In the genomic region with DNA sequence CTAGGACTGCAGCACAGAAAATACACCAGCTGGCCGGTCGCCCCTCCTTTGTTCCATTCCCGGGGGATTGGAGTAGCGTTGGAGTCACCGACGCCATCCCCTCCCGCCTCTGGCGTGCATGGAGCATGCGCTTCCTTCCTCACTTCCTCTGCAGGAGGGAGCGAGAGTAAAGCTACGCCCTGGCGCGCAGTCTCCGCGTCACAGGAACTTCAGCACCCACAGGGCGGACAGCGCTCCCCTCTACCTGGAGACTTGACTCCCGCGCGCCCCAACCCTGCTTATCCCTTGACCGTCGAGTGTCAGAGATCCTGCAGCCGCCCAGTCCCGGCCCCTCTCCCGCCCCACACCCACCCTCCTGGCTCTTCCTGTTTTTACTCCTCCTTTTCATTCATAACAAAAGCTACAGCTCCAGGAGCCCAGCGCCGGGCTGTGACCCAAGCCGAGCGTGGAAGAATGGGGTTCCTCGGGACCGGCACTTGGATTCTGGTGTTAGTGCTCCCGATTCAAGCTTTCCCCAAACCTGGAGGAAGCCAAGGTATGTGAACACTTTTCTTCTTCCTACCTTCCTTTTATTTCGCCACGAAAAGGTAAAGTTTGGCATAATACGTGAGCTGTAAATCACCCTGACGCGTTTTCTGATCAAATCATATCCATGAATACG, we compare ENCODE assay signal across 9 cellular contexts. TPM values are rescaled to one million over a fixed set of nuclear protein-coding genes. Genes with fewer than 3 reads are reported as not detected.
DNase-seq lines count a peak whose midpoint lies in the region; ATAC-seq and TF ChIP-seq lines count a peak whose summit lies in the region.
"Had no signal": no experiment of that assay in that cellular context is flagged by ENCODE, and none has a peak within 500 bp of the region (broad histone marks: within the 10 kb centered on the region; RNA-seq: fewer than 3 reads in every experiment).

Gene SCG3 (plus strand): TSS at position 201 of the 661 bp plus-strand sequence. CDS start 253 bp downstream, at position 454.

- no peaks in the 10 kb centered on the region for H3K9me3 ChIP-seq in smooth muscle cell (replicated peaks; ENCODE audit: low read depth)

- H3K36me3 ChIP-seq in GM06990 (ENCODE audit: control insufficient read depth, insufficient read depth, low read length) (no peaks in the 10 kb centered on the region), smooth muscle cell (ENCODE audit: low read depth) (no peaks in the 10 kb centered on the region)

- no peak within 1 kb of the TSS for H3K4me3 ChIP-seq in GM06990 (replicated peaks; ENCODE audit: low read depth, low read length)
- H3K4me3 ChIP-seq in smooth muscle cell, result no peak within 1 kb of the TSS

- H3K27ac ChIP-seq in smooth muscle cell (ENCODE audit: low read depth), result no peak within 1 kb of the TSS

- WGBS in smooth muscle cell (ENCODE audit: low lambda C conversion rate), result 2% methylated on average over 38 of the region's 38 CpGs

- no peaks in the 10 kb centered on the region for H4K20me1 ChIP-seq in smooth muscle cell (ENCODE audit: low read depth)

- DNase-seq in GM06990 (ENCODE audit: extremely low read depth, insufficient read length) (peak; percentile 51), NCI-H2029 treated with DMSO at 0.1 percent for 48 hours (lab: John Stamatoyannopoulos, UW) (peak; percentile 28), cerebellar cortex (ENCODE audit: low spot score) (peak; percentile 84), iris pigment epithelial cell (ENCODE audit: low read depth) (peak; percentile 71), smooth muscle cell (lab: John Stamatoyannopoulos, UW; ENCODE audit: unreplicated experiment) (peak; percentile 38)
- DNase-seq in activated CD4-positive, alpha-beta T cell treated with anti-CD3 and anti-CD28 coated beads for 24 hours (ENCODE audit: low read depth in 2 of 2), result peak; percentile 33 to 60

- no peaks in the 10 kb centered on the region for H3K79me2 ChIP-seq in smooth muscle cell (ENCODE audit: low read depth)

- ATAC-seq in HG02885 (IDR thresholded peaks at IDR 0.05; ENCODE audit: poor library complexity, unreplicated experiment) (no peak), GM19328 (IDR thresholded peaks at IDR 0.05; ENCODE audit: unreplicated experiment) (no peak)

- H3K4me1 ChIP-seq in smooth muscle cell (ENCODE audit: low read depth), result peaks cover 3% of the 10 kb centered on the region

- TF ChIP-seq CTCF in GM06990 (IDR thresholded peaks at IDR 0.05; ENCODE audit: insufficient read depth, low read length, poor library complexity, severe bottlenecking) (no peak), smooth muscle cell (IDR thresholded peaks at IDR 0.05; ENCODE audit: borderline replicate concordance, insufficient read depth, poor library complexity, severe bottlenecking) (no peak)

- H3K27me3 ChIP-seq in GM06990 (replicated peaks; ENCODE audit: control insufficient read depth, insufficient read depth, low read length) (no peaks in the 10 kb centered on the region), smooth muscle cell (ENCODE audit: low read depth) (peaks cover 29% of the 10 kb centered on the region)

- H3K9ac ChIP-seq in smooth muscle cell (ENCODE audit: low read depth), result no peak within 1 kb of the TSS

- H3F3A ChIP-seq in smooth muscle cell (ENCODE audit: low read depth), result no peaks in the 10 kb centered on the region

- H3K4me2 ChIP-seq in smooth muscle cell, result peak within 1 kb of the TSS; percentile 62

- no peak within 1 kb of the TSS for H2AFZ ChIP-seq in smooth muscle cell (ENCODE audit: low read depth)

RNA-seq across cellular contexts. Expression of gene SCG3, which starts in this region (rescaled TPM):
- not detected in 2 replicates for total RNA-seq in smooth muscle cell
- polyA plus RNA-seq in smooth muscle cell, result not detected in 2 replicates
- polyA plus RNA-seq: IgD-negative memory B cell had no signal

Comparison
In these comparisons a context has a peak if more than half of its experiments do, and no peak if none do; other contexts are left out.
1. Peak in DNase-seq and H3K4me2 ChIP-seq in smooth muscle cell; RNA of the gene not detected or under 1 TPM.
2. DNase-seq: peak in every context shown above with its lines; median percentile 84 in cerebellar cortex; 71 in iris pigment epithelial cell; 51 in GM06990; 46 in activated CD4-positive, alpha-beta T cell treated with anti-CD3 and anti-CD28 coated beads for 24 hours; 38 in smooth muscle cell; 28 in NCI-H2029 treated with DMSO at 0.1 percent for 48 hours.